Comparison of ENCODE assay signal across 40 cellular contexts in the genomic region with DNA sequence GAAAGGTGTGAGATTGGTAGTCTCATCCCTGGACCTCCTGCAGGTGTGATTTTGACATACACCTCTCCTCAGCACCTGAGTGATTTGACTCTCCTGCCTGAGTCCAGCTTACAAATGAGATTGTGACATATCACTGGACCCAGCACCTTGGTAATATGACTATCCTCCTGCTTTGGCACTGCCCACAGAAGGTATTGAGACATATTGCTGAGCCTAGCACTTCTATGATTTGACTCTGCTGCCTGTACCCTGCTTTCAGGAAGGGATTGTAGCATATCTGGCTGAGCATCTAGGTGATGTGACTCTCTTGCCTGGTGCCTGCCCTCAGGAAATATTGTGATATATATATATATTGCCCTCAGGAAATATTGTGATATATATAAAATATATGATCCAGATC.
"Had no signal": no experiment of that assay in that cellular context is flagged by ENCODE, and none has a peak within 500 bp of the region (broad histone marks: within the 10 kb centered on the region; RNA-seq: fewer than 3 reads in every experiment).

No MANE protein-coding gene starts in this region.

- H3K4me3 ChIP-seq: adrenal gland, ascending aorta, body of pancreas, breast epithelium, cardiac muscle cell had no signal

- FAIRE-seq: astrocyte, bronchial epithelial cell had no signal

- H3K9me3 ChIP-seq: adrenal gland, ascending aorta, body of pancreas, breast epithelium had no signal

- H3K9me3 Mint-ChIP-seq: activated naive CD4-positive, alpha-beta T cell treated with anti-CD3 and anti-CD28 coated beads for 36 hours; activated naive CD4-positive, alpha-beta T cell treated with anti-CD3 and anti-CD28 coated beads, Interleukin-2, amount 50 U/mL, for 24 hours; activated T-cell treated with anti-CD3 and anti-CD28 coated beads, Interleukin-2, amount 50 U/mL, for 24 hours; activated T-cell treated with anti-CD3 and anti-CD28 coated beads, Interleukin-2, amount 50 U/mL, for 4 hours; activated T-cell treated with anti-CD3 and anti-CD28 coated beads, Interleukin-2, amount 50 U/mL, for 72 hours; activated T-helper 17 cell treated with anti-CD3 and anti-CD28 coated beads, Interleukin-2, amount 50 U/mL, for 72 hours; central memory CD8-positive, alpha-beta T cell had no signal

- H3K36me3 ChIP-seq: adrenal gland, ascending aorta, brain microvascular endothelial cell, breast epithelium, cardiac muscle cell had no signal

- H3K27ac ChIP-seq: adrenal gland, ascending aorta, body of pancreas, brain microvascular endothelial cell, breast epithelium, cardiac muscle cell had no signal

- H3K4me3 Mint-ChIP-seq: activated naive CD4-positive, alpha-beta T cell treated with anti-CD3 and anti-CD28 coated beads for 36 hours; activated naive CD4-positive, alpha-beta T cell treated with anti-CD3 and anti-CD28 coated beads, Interleukin-2, amount 10 ng/mL, durations not matched to agents 7 days and 5 days; activated naive CD4-positive, alpha-beta T cell treated with anti-CD3 and anti-CD28 coated beads, Interleukin-2, amount 50 U/mL, for 24 hours; activated naive CD8-positive, alpha-beta T cell; activated naive CD8-positive, alpha-beta T cell treated with anti-CD3 and anti-CD28 coated beads for 36 hours; activated naive CD8-positive, alpha-beta T cell treated with anti-CD3 and anti-CD28 coated beads, Interleukin-2, amount 10 ng/mL, durations not matched to agents 7 days and 5 days; activated naive CD8-positive, alpha-beta T cell treated with anti-CD3 and anti-CD28 coated beads, Interleukin-2, amount 50 U/mL, for 24 hours; activated T-cell treated with anti-CD3 and anti-CD28 coated beads, Interleukin-2, amount 50 U/mL, for 24 hours; activated T-cell treated with anti-CD3 and anti-CD28 coated beads, Interleukin-2, amount 50 U/mL, for 4 hours; activated T-cell treated with anti-CD3 and anti-CD28 coated beads, Interleukin-2, amount 50 U/mL, for 72 hours; activated T-helper 1 cell treated with anti-CD3 and anti-CD28 coated beads, Interleukin-12 subunit alpha, Interleukin-12 subunit beta, Interleukin-2, Interleukin-4 antibody, amounts not matched to agents 30 ng/mL and 10 ng/mL and 1 ng/mL, durations not matched to agents 14 hours and 24 hours and 36 hours; activated T-helper 17 cell treated with anti-CD3 and anti-CD28 coated beads, Interleukin-2, amount 50 U/mL, for 72 hours; brain; central memory CD8-positive, alpha-beta T cell had no signal

- DNase-seq: activated effector memory CD4-positive, alpha-beta T cell treated with anti-CD3 and anti-CD28 coated beads, Interleukin-2, amount 50 U/mL, for 16 hours; activated effector memory CD4-positive, alpha-beta T cell treated with Interleukin-2 at 50 U/mL for 16 hours; activated gamma-delta T cell; activated gamma-delta T cell treated with Interleukin-2 at 50 U/mL for 16 hours; activated naive CD4-positive, alpha-beta T cell; activated naive CD4-positive, alpha-beta T cell treated with anti-CD3 and anti-CD28 coated beads for 36 hours; activated naive CD4-positive, alpha-beta T cell treated with anti-CD3 and anti-CD28 coated beads, Interleukin-2, amount 10 ng/mL, durations not matched to agents 7 days and 5 days; activated naive CD4-positive, alpha-beta T cell treated with anti-CD3 and anti-CD28 coated beads, Interleukin-2, amount 50 U/mL, for 16 hours; activated naive CD4-positive, alpha-beta T cell treated with Interleukin-2 at 50 U/mL for 16 hours; activated naive CD8-positive, alpha-beta T cell treated with anti-CD3 and anti-CD28 coated beads for 36 hours; activated naive CD8-positive, alpha-beta T cell treated with anti-CD3 and anti-CD28 coated beads, Interleukin-2, amount 10 ng/mL, durations not matched to agents 7 days and 5 days; activated naive CD8-positive, alpha-beta T cell treated with anti-CD3 and anti-CD28 coated beads, Interleukin-2, amount 50 U/mL, for 24 hours; activated T-cell treated with anti-CD3 and anti-CD28 coated beads, Interleukin-2, amount 50 U/mL, for 1 hour; activated T-cell treated with anti-CD3 and anti-CD28 coated beads, Interleukin-2, amount 50 U/mL, for 24 hours; activated T-cell treated with anti-CD3 and anti-CD28 coated beads, Interleukin-2, amount 50 U/mL, for 4 hours; activated T-cell treated with anti-CD3 and anti-CD28 coated beads, Interleukin-2, amount 50 U/mL, for 48 hours; activated T-cell treated with anti-CD3 and anti-CD28 coated beads, Interleukin-2, amount 50 U/mL, for 72 hours; adrenal gland; amniotic stem cell; amygdala; anterior cingulate cortex; aorta; body of pancreas; brain microvascular endothelial cell; caudate nucleus; central memory CD4-positive, alpha-beta T cell; cerebellar nuclear complex had no signal

- H3K27me3 Mint-ChIP-seq: activated naive CD4-positive, alpha-beta T cell treated with anti-CD3 and anti-CD28 coated beads, Interleukin-2, amount 10 ng/mL, durations not matched to agents 7 days and 5 days; activated naive CD4-positive, alpha-beta T cell treated with anti-CD3 and anti-CD28 coated beads, Interleukin-2, amount 50 U/mL, for 24 hours; activated naive CD8-positive, alpha-beta T cell; activated naive CD8-positive, alpha-beta T cell treated with anti-CD3 and anti-CD28 coated beads for 36 hours; activated naive CD8-positive, alpha-beta T cell treated with anti-CD3 and anti-CD28 coated beads, Interleukin-2, amount 10 ng/mL, durations not matched to agents 7 days and 5 days; activated naive CD8-positive, alpha-beta T cell treated with anti-CD3 and anti-CD28 coated beads, Interleukin-2, amount 50 U/mL, for 24 hours; activated T-cell treated with anti-CD3 and anti-CD28 coated beads, Interleukin-2, amount 50 U/mL, for 24 hours; activated T-helper 17 cell treated with anti-CD3 and anti-CD28 coated beads, Interleukin-2, amount 50 U/mL, for 72 hours; central memory CD8-positive, alpha-beta T cell had no signal

- H3K36me3 Mint-ChIP-seq: activated naive CD4-positive, alpha-beta T cell treated with anti-CD3 and anti-CD28 coated beads, Interleukin-2, amount 10 ng/mL, durations not matched to agents 7 days and 5 days; activated naive CD4-positive, alpha-beta T cell treated with anti-CD3 and anti-CD28 coated beads, Interleukin-2, amount 50 U/mL, for 24 hours; activated naive CD4-positive, alpha-beta T cell treated with anti-CD3 and anti-CD28 coated beads, Interleukin-2, amount 50 U/mL, for 72 hours; activated naive CD8-positive, alpha-beta T cell; activated naive CD8-positive, alpha-beta T cell treated with anti-CD3 and anti-CD28 coated beads for 36 hours; activated naive CD8-positive, alpha-beta T cell treated with anti-CD3 and anti-CD28 coated beads, Interleukin-2, amount 10 ng/mL, durations not matched to agents 7 days and 5 days; brain had no signal

- H3K27ac Mint-ChIP-seq: activated naive CD4-positive, alpha-beta T cell treated with anti-CD3 and anti-CD28 coated beads for 36 hours; activated naive CD4-positive, alpha-beta T cell treated with anti-CD3 and anti-CD28 coated beads, Interleukin-2, amount 10 ng/mL, durations not matched to agents 7 days and 5 days; activated naive CD4-positive, alpha-beta T cell treated with anti-CD3 and anti-CD28 coated beads, Interleukin-2, amount 50 U/mL, for 24 hours; activated naive CD4-positive, alpha-beta T cell treated with anti-CD3 and anti-CD28 coated beads, Interleukin-2, amount 50 U/mL, for 72 hours; activated naive CD8-positive, alpha-beta T cell; activated naive CD8-positive, alpha-beta T cell treated with anti-CD3 and anti-CD28 coated beads for 36 hours; activated naive CD8-positive, alpha-beta T cell treated with anti-CD3 and anti-CD28 coated beads, Interleukin-2, amount 10 ng/mL, durations not matched to agents 7 days and 5 days; activated naive CD8-positive, alpha-beta T cell treated with anti-CD3 and anti-CD28 coated beads, Interleukin-2, amount 50 U/mL, for 24 hours; activated T-cell treated with anti-CD3 and anti-CD28 coated beads, Interleukin-2, amount 50 U/mL, for 24 hours; activated T-cell treated with anti-CD3 and anti-CD28 coated beads, Interleukin-2, amount 50 U/mL, for 72 hours; activated T-helper 1 cell treated with anti-CD3 and anti-CD28 coated beads, Interleukin-12 subunit alpha, Interleukin-12 subunit beta, Interleukin-2, Interleukin-4 antibody, amounts not matched to agents 30 ng/mL and 10 ng/mL and 1 ng/mL, durations not matched to agents 14 hours and 24 hours and 36 hours; activated T-helper 17 cell treated with anti-CD3 and anti-CD28 coated beads, Interleukin-2, amount 50 U/mL, for 72 hours; activated T-helper 2 cell treated with anti-CD3 and anti-CD28 coated beads, Interferon-gamma antibody, Interleukin-2, Interleukin-4, amounts not matched to agents 10 μg/mL and 5 μg/mL and 100 μg/mL, durations not matched to agents 14 hours and 24 hours and 36 hours; brain had no signal

- H3K4me1 ChIP-seq: adrenal gland, ascending aorta, body of pancreas, breast epithelium had no signal

- H3K4me1 Mint-ChIP-seq: activated naive CD4-positive, alpha-beta T cell treated with anti-CD3 and anti-CD28 coated beads, Interleukin-2, amount 10 ng/mL, durations not matched to agents 7 days and 5 days; activated naive CD4-positive, alpha-beta T cell treated with anti-CD3 and anti-CD28 coated beads, Interleukin-2, amount 50 U/mL, for 24 hours; activated naive CD8-positive, alpha-beta T cell treated with anti-CD3 and anti-CD28 coated beads for 36 hours; activated naive CD8-positive, alpha-beta T cell treated with anti-CD3 and anti-CD28 coated beads, Interleukin-2, amount 10 ng/mL, durations not matched to agents 7 days and 5 days; activated naive CD8-positive, alpha-beta T cell treated with anti-CD3 and anti-CD28 coated beads, Interleukin-2, amount 50 U/mL, for 24 hours; activated T-helper 17 cell treated with anti-CD3 and anti-CD28 coated beads, Interleukin-2, amount 50 U/mL, for 72 hours; brain; central memory CD8-positive, alpha-beta T cell had no signal

- H3K27me3 ChIP-seq: adrenal gland, ascending aorta, body of pancreas, brain microvascular endothelial cell, breast epithelium, cardiac muscle cell had no signal

- ATAC-seq: activated naive CD4-positive, alpha-beta T cell treated with anti-CD3 and anti-CD28 coated beads, Interleukin-2, amount 50 U/mL, for 72 hours; activated naive CD8-positive, alpha-beta T cell treated with anti-CD3 and anti-CD28 coated beads, Interleukin-2, amount 50 U/mL, for 24 hours; activated T-cell treated with anti-CD3 and anti-CD28 coated beads, Interleukin-2, amount 50 U/mL, for 4 hours; activated T-cell treated with anti-CD3 and anti-CD28 coated beads, Interleukin-2, amount 50 U/mL, for 72 hours; activated T-helper 17 cell treated with anti-CD3 and anti-CD28 coated beads, Interleukin-2, amount 50 U/mL, for 72 hours; body of pancreas had no signal
